1 cellular context compared by ENCODE assay signal in genomic region chr18:62455222-62455621, GRCh38.
A peak's percentile ranks its signal among the peaks of the same experiment; 100 is the strongest.
TF ChIP-seq lines count a peak whose summit lies in the region.

No MANE protein-coding gene starts in this region.

TF ChIP-seq in HepG2, 621 proteins besides CTCF, POLR2A, EP300 and RAD21 (continued from another document and continues in another):
- TF ChIP-seq CSRNP1 (CRISPR knock-in tag; IDR thresholded peaks at IDR 0.05) (no peak), KDM2A (CRISPR knock-in tag; IDR thresholded peaks at IDR 0.05; ENCODE audit: borderline replicate concordance, low read depth) (no peak), ZFP90 (CRISPR knock-in tag; IDR thresholded peaks at IDR 0.05; ENCODE audit: borderline replicate concordance) (no peak), SAFB2 (CRISPR knock-in tag; IDR thresholded peaks at IDR 0.05; ENCODE audit: borderline replicate concordance, low read depth) (no peak), ZFP1 (CRISPR knock-in tag; IDR thresholded peaks at IDR 0.05) (no peak), TEAD3 (CRISPR knock-in tag; optimal IDR thresholded peaks at IDR 0.05; ENCODE audit: borderline replicate concordance) (no peak), TBX3 (IDR thresholded peaks at IDR 0.05; ENCODE audit: borderline replicate concordance) (no peak), ZNF362 (CRISPR knock-in tag; IDR thresholded peaks at IDR 0.05; ENCODE audit: borderline replicate concordance) (peak; percentile 96), MED13 (CRISPR knock-in tag; IDR thresholded peaks at IDR 0.05) (peak; percentile 96), IKZF1 (IDR thresholded peaks at IDR 0.05) (no peak), THAP9 (CRISPR knock-in tag; IDR thresholded peaks at IDR 0.05; ENCODE audit: borderline replicate concordance) (no peak), ZNF691 (CRISPR knock-in tag; IDR thresholded peaks at IDR 0.05; ENCODE audit: borderline replicate concordance, low read depth) (no peak), ZFP37 (CRISPR knock-in tag; IDR thresholded peaks at IDR 0.05; ENCODE audit: borderline replicate concordance) (no peak), PAWR (CRISPR knock-in tag; IDR thresholded peaks at IDR 0.05; ENCODE audit: borderline replicate concordance) (no peak), NKX3-1 (CRISPR knock-in tag; IDR thresholded peaks at IDR 0.05) (no peak), ZMAT5 (CRISPR knock-in tag; IDR thresholded peaks at IDR 0.05; ENCODE audit: borderline replicate concordance, low read depth) (no peak), HNRNPUL1 (IDR thresholded peaks at IDR 0.05; ENCODE audit: low read depth, low read length) (no peak), DNMT3B (CRISPR knock-in tag; conservative IDR thresholded peaks at IDR 0.05) (no peak), ZSCAN25 (CRISPR knock-in tag; IDR thresholded peaks at IDR 0.05) (no peak), GATAD2A (CRISPR knock-in tag; IDR thresholded peaks at IDR 0.05) (peak; percentile 57), ZBTB40 (IDR thresholded peaks at IDR 0.05) (no peak), ZBTB40 (CRISPR knock-in tag; IDR thresholded peaks at IDR 0.05) (no peak), ZNF543 (CRISPR knock-in tag; IDR thresholded peaks at IDR 0.05) (no peak), FUBP1 (CRISPR knock-in tag; IDR thresholded peaks at IDR 0.05; ENCODE audit: borderline replicate concordance) (no peak), FOXC1 (CRISPR knock-in tag; IDR thresholded peaks at IDR 0.05; ENCODE audit: borderline replicate concordance) (no peak), ZBTB33 (CRISPR knock-in tag; IDR thresholded peaks at IDR 0.05) (no peak), ETV5 (CRISPR knock-in tag; IDR thresholded peaks at IDR 0.05; ENCODE audit: borderline replicate concordance) (no peak), SNAI1 (CRISPR knock-in tag; IDR thresholded peaks at IDR 0.05; ENCODE audit: borderline replicate concordance) (no peak), MAFF (IDR thresholded peaks at IDR 0.05; ENCODE audit: low read depth, low read length) (no peak), NFIB (CRISPR knock-in tag; IDR thresholded peaks at IDR 0.05; ENCODE audit: borderline replicate concordance) (no peak), EEA1 (CRISPR knock-in tag; IDR thresholded peaks at IDR 0.05; ENCODE audit: borderline replicate concordance) (no peak), ZNF777 (CRISPR knock-in tag; IDR thresholded peaks at IDR 0.05) (no peak), ZNF331 (CRISPR knock-in tag; IDR thresholded peaks at IDR 0.05) (no peak), RXRB (CRISPR knock-in tag; IDR thresholded peaks at IDR 0.05; ENCODE audit: borderline replicate concordance) (peak; percentile 58; the same call in 1 of the 2 replicates), BCL6 (CRISPR knock-in tag; IDR thresholded peaks at IDR 0.05) (peak; percentile 57), ISL2 (CRISPR knock-in tag; IDR thresholded peaks at IDR 0.05) (peak; percentile 93), ZNF326 (CRISPR knock-in tag; IDR thresholded peaks at IDR 0.05; ENCODE audit: borderline replicate concordance) (no peak), ZNF572 (CRISPR knock-in tag; IDR thresholded peaks at IDR 0.05) (no peak), RAD51 (IDR thresholded peaks at IDR 0.05; ENCODE audit: borderline replicate concordance) (no peak), ZNF724P (CRISPR knock-in tag; IDR thresholded peaks at IDR 0.05; ENCODE audit: borderline replicate concordance) (no peak), MTERF4 (CRISPR knock-in tag; IDR thresholded peaks at IDR 0.05) (no peak)
